24 cellular contexts compared by ENCODE assay signal in the genomic region with DNA sequence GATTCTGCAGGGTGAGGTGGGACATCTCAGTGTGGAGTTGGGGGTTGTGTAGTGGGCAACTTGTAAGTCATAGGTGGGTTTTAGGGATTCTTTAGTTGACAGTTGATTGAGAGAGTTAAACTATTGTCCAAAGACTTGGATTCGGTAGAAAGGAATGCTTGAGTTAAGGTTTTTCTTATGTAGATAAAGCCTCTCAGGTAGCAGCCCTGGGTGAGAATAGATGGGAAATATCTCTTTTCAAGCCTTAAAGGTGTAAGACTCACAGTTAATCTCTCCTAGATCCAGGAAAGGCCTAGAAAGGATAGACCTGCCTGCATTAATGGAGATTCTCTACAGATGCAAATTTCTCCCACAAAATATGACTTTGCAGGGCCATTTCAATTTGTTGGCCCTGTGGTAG.
DNase-seq lines count a peak whose midpoint lies in the region; ATAC-seq, FAIRE-seq and TF ChIP-seq lines count a peak whose summit lies in the region.
"Had no signal": no experiment of that assay in that cellular context is flagged by ENCODE, and none has a peak within 500 bp of the region (broad histone marks: within the 10 kb centered on the region; RNA-seq: fewer than 3 reads in every experiment).

No MANE protein-coding gene starts in this region.

- intact Hi-C loops in gastrocnemius medialis (cut with DNase I; ENCODE audit: low total_unique reads) = no loop called here

- peaks cover 8% of the 10 kb centered on the region for H3K36me3 Mint-ChIP-seq in activated naive CD8-positive, alpha-beta T cell
- peaks cover 10% of the 10 kb centered on the region for H3K36me3 Mint-ChIP-seq in activated naive CD8-positive, alpha-beta T cell treated with anti-CD3 and anti-CD28 coated beads, Interleukin-2, amount 50 U/mL, for 24 hours (ENCODE audit: low read depth)
- H3K36me3 Mint-ChIP-seq in WTC11 = peaks cover 4% of the 10 kb centered on the region
- H3K36me3 Mint-ChIP-seq: CD4-positive, CD25-positive, alpha-beta regulatory T cell had no signal

- H3K27ac Mint-ChIP-seq in activated naive CD8-positive, alpha-beta T cell = peak overlapping the region; percentile 65
- no peak overlapping the region for H3K27ac Mint-ChIP-seq in activated naive CD8-positive, alpha-beta T cell treated with anti-CD3 and anti-CD28 coated beads, Interleukin-2, amount 50 U/mL, for 24 hours
- H3K27ac Mint-ChIP-seq in WTC11 = peak overlapping the region; percentile 62
- H3K27ac Mint-ChIP-seq: CD4-positive, CD25-positive, alpha-beta regulatory T cell had no signal

- no peak for ATAC-seq in activated naive CD8-positive, alpha-beta T cell treated with anti-CD3 and anti-CD28 coated beads, Interleukin-2, amount 50 U/mL, for 24 hours
- peak; percentile 86 for ATAC-seq in WTC11
- ATAC-seq in activated CD4-positive, CD25-positive, alpha-beta regulatory T cell treated with anti-CD3 and anti-CD28 coated beads, Interleukin-2, amount 50 U/mL, for 24 hours = no peak
- no peak for ATAC-seq in gastrocnemius medialis
- ATAC-seq: Right ventricle myocardium inferior had no signal

- H3K27ac ChIP-seq in gastrocnemius medialis = no peak overlapping the region
- H3K27ac ChIP-seq: BLaER1, PC-9, SJCRH30 had no signal

- no peak for TF ChIP-seq POLR2A in gastrocnemius medialis (IDR thresholded peaks at IDR 0.05)

- H3K4me3 Mint-ChIP-seq in activated naive CD8-positive, alpha-beta T cell = no peak overlapping the region
- no peak overlapping the region for H3K4me3 Mint-ChIP-seq in activated naive CD8-positive, alpha-beta T cell treated with anti-CD3 and anti-CD28 coated beads, Interleukin-2, amount 50 U/mL, for 24 hours
- H3K4me3 Mint-ChIP-seq in WTC11 = no peak overlapping the region
- H3K4me3 Mint-ChIP-seq: CD4-positive, CD25-positive, alpha-beta regulatory T cell had no signal

- TF ChIP-seq CTCF in WTC11 (IDR thresholded peaks at IDR 0.05) = no peak
- TF ChIP-seq CTCF in gastrocnemius medialis (IDR thresholded peaks at IDR 0.05 in 4 of 5, conservative IDR thresholded peaks at IDR 0.05 in 1 of 5) = no peak

- no peak for DNase-seq in activated naive CD8-positive, alpha-beta T cell treated with anti-CD3 and anti-CD28 coated beads, Interleukin-2, amount 50 U/mL, for 24 hours
- DNase-seq in WTC11 (ENCODE audit: low spot score) (no peak), iPS DF 19.7 (ENCODE audit: low read depth, low spot score) (peak; percentile 20), gastrocnemius medialis (no peak), urothelium cell line (ENCODE audit: low spot score) (no peak)
- DNase-seq: CD4-positive, CD25-positive, alpha-beta regulatory T cell; KBM-7; MG63; NCI-H1105 treated with DMSO at 0.1 percent for 48 hours; NCI-H146; NCI-H1930; NCI-H446; NCI-H524 treated with DMSO at 0.1 percent for 48 hours; NCI-H82; NK-92 treated with Interleukin-12 subunit alpha and Interleukin-12 subunit beta, amount 100 ng/mL, for 24 hours; PC-9; SJCRH30 had no signal

- no peaks in the 10 kb centered on the region for H3K36me3 ChIP-seq in gastrocnemius medialis
- H3K36me3 ChIP-seq: BLaER1, MG63, SJCRH30 had no signal

- H3K27me3 ChIP-seq in gastrocnemius medialis = no peaks in the 10 kb centered on the region
- H3K27me3 ChIP-seq: BLaER1, MG63, SJCRH30 had no signal

- H3K9me3 ChIP-seq in gastrocnemius medialis = no peaks in the 10 kb centered on the region
- H3K9me3 ChIP-seq: MG63, SJCRH30 had no signal

- H3K27me3 Mint-ChIP-seq in activated naive CD8-positive, alpha-beta T cell = no peaks in the 10 kb centered on the region
- peaks cover 2% of the 10 kb centered on the region for H3K27me3 Mint-ChIP-seq in activated naive CD8-positive, alpha-beta T cell treated with anti-CD3 and anti-CD28 coated beads, Interleukin-2, amount 50 U/mL, for 24 hours
- no peaks in the 10 kb centered on the region for H3K27me3 Mint-ChIP-seq in WTC11 (ENCODE audit: low read depth)
- H3K27me3 Mint-ChIP-seq: CD4-positive, CD25-positive, alpha-beta regulatory T cell had no signal

- no peaks in the 10 kb centered on the region for H3K9me3 Mint-ChIP-seq in activated naive CD8-positive, alpha-beta T cell (ENCODE audit: low read depth)
- H3K9me3 Mint-ChIP-seq in activated naive CD8-positive, alpha-beta T cell treated with anti-CD3 and anti-CD28 coated beads, Interleukin-2, amount 50 U/mL, for 24 hours = peaks cover 12% of the 10 kb centered on the region
- H3K9me3 Mint-ChIP-seq in WTC11 = peaks cover 12% of the 10 kb centered on the region

- POLR2A ChIA-PET in WTC11 (lab: Charles Lee) = no interaction called here

- FAIRE-seq in urothelium cell line (lab: Jason Lieb, UNC) = no peak
- FAIRE-seq: A204.1, D721Med, H54 had no signal

- in situ Hi-C loops in gastrocnemius medialis (cut with MboI; ENCODE audit: low sequenced_read_pairs in 4 of 4) = no loop called here

- H3K4me3 ChIP-seq in gastrocnemius medialis = no peak overlapping the region
- H3K4me3 ChIP-seq: BLaER1, MG63, PC-9, SJCRH30 had no signal

- H3K4me1 ChIP-seq in gastrocnemius medialis = no peaks in the 10 kb centered on the region

- CTCF ChIA-PET in WTC11 (lab: Charles Lee) = no interaction called here

- H3K4me1 Mint-ChIP-seq in activated naive CD8-positive, alpha-beta T cell (ENCODE audit: low read depth) = peaks cover 24% of the 10 kb centered on the region
- peaks cover 28% of the 10 kb centered on the region for H3K4me1 Mint-ChIP-seq in activated naive CD8-positive, alpha-beta T cell treated with anti-CD3 and anti-CD28 coated beads, Interleukin-2, amount 50 U/mL, for 24 hours
- H3K4me1 Mint-ChIP-seq in WTC11 = peaks cover 54% of the 10 kb centered on the region

TF ChIP-seq in WTC11, 78 proteins besides CTCF, POLR2A, EP300 and RAD21:
- TF ChIP-seq, protein P1, sequence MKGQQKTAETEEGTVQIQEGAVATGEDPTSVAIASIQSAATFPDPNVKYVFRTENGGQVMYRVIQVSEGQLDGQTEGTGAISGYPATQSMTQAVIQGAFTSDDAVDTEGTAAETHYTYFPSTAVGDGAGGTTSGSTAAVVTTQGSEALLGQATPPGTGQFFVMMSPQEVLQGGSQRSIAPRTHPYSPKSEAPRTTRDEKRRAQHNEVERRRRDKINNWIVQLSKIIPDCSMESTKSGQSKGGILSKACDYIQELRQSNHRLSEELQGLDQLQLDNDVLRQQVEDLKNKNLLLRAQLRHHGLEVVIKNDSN (CRISPR knock-in tag; IDR thresholded peaks at IDR 0.05) = no peak
- no peak for TF ChIP-seq TP53 (CRISPR knock-in tag; IDR thresholded peaks at IDR 0.05)
- no peak for TF ChIP-seq ZBTB21 (CRISPR knock-in tag; IDR thresholded peaks at IDR 0.05; ENCODE audit: borderline replicate concordance)
- TF ChIP-seq, protein P2, sequence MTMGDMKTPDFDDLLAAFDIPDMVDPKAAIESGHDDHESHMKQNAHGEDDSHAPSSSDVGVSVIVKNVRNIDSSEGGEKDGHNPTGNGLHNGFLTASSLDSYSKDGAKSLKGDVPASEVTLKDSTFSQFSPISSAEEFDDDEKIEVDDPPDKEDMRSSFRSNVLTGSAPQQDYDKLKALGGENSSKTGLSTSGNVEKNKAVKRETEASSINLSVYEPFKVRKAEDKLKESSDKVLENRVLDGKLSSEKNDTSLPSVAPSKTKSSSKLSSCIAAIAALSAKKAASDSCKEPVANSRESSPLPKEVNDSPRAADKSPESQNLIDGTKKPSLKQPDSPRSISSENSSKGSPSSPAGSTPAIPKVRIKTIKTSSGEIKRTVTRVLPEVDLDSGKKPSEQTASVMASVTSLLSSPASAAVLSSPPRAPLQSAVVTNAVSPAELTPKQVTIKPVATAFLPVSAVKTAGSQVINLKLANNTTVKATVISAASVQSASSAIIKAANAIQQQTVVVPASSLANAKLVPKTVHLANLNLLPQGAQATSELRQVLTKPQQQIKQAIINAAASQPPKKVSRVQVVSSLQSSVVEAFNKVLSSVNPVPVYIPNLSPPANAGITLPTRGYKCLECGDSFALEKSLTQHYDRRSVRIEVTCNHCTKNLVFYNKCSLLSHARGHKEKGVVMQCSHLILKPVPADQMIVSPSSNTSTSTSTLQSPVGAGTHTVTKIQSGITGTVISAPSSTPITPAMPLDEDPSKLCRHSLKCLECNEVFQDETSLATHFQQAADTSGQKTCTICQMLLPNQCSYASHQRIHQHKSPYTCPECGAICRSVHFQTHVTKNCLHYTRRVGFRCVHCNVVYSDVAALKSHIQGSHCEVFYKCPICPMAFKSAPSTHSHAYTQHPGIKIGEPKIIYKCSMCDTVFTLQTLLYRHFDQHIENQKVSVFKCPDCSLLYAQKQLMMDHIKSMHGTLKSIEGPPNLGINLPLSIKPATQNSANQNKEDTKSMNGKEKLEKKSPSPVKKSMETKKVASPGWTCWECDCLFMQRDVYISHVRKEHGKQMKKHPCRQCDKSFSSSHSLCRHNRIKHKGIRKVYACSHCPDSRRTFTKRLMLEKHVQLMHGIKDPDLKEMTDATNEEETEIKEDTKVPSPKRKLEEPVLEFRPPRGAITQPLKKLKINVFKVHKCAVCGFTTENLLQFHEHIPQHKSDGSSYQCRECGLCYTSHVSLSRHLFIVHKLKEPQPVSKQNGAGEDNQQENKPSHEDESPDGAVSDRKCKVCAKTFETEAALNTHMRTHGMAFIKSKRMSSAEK (CRISPR knock-in tag; IDR thresholded peaks at IDR 0.05; ENCODE audit: borderline replicate concordance) = no peak
- TF ChIP-seq GTF2I (CRISPR knock-in tag; conservative IDR thresholded peaks at IDR 0.05) = no peak
- TF ChIP-seq ZNF671 (CRISPR knock-in tag; IDR thresholded peaks at IDR 0.05) = no peak
- no peak for TF ChIP-seq SOX15 (CRISPR knock-in tag; IDR thresholded peaks at IDR 0.05)
- TF ChIP-seq CREB1 (CRISPR knock-in tag; IDR thresholded peaks at IDR 0.05) = no peak
- TF ChIP-seq, protein P3, sequence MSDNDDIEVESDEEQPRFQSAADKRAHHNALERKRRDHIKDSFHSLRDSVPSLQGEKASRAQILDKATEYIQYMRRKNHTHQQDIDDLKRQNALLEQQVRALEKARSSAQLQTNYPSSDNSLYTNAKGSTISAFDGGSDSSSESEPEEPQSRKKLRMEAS (CRISPR knock-in tag; IDR thresholded peaks at IDR 0.05) = no peak
- TF ChIP-seq, protein P4, sequence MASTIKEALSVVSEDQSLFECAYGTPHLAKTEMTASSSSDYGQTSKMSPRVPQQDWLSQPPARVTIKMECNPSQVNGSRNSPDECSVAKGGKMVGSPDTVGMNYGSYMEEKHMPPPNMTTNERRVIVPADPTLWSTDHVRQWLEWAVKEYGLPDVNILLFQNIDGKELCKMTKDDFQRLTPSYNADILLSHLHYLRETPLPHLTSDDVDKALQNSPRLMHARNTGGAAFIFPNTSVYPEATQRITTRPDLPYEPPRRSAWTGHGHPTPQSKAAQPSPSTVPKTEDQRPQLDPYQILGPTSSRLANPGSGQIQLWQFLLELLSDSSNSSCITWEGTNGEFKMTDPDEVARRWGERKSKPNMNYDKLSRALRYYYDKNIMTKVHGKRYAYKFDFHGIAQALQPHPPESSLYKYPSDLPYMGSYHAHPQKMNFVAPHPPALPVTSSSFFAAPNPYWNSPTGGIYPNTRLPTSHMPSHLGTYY (CRISPR knock-in tag; IDR thresholded peaks at IDR 0.05) = no peak
